Comparison of ENCODE assay signal across 15 cellular contexts in the genomic region with DNA sequence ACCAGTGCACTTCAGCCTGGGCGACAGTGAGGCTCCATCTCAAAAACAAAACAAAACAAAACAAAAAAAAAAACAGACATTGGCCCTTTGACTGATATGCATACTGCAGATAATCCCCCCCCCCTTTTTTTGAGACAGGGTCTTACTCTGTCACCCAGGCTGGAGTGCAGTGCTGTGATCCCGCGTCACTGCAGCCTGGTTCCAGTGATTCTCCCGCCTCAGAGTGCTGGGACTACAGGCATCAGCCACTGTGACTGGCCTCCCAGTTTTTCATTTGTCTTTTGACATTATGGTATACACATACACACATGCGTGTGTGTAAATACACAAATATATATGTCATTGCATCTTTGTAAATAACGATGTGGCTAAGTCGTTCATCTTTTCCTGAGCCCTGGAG.
DNase-seq lines count a peak whose midpoint lies in the region; ATAC-seq and TF ChIP-seq lines count a peak whose summit lies in the region.
"Had no signal": no experiment of that assay in that cellular context is flagged by ENCODE, and none has a peak within 500 bp of the region (broad histone marks: within the 10 kb centered on the region; RNA-seq: fewer than 3 reads in every experiment).

No MANE protein-coding gene starts in this region.

- peak overlapping the region in 2 of 3 donors; percentile 49 to 56 for H3K27ac Mint-ChIP-seq in CD4-positive, CD25-positive, alpha-beta regulatory T cell
- H3K27ac Mint-ChIP-seq in GM23338, result peak overlapping the region; percentile 67
- H3K27ac Mint-ChIP-seq: CD8-positive, alpha-beta T cell; IgD-negative memory B cell had no signal

- no peaks in the 10 kb centered on the region for H3K9me2 ChIP-seq in GM23338 (ENCODE audit: insufficient read depth)

- no peak for DNase-seq in CD4-positive, CD25-positive, alpha-beta regulatory T cell
- DNase-seq in GM23338 (ENCODE audit: low spot score), result no peak
- DNase-seq in dorsolateral prefrontal cortex, result no peak
- peak; percentile 54 for DNase-seq in posterior vena cava (ENCODE audit: low spot score)
- no peak for DNase-seq in NCI-H69 (lab: John Stamatoyannopoulos, UW)
- DNase-seq in DMS114 treated with DMSO at 0.1 percent for 48 hours (lab: John Stamatoyannopoulos, UW; ENCODE audit: unreplicated experiment), result no peak
- DNase-seq: ACHN; CD8-positive, alpha-beta T cell; DMS 273 treated with DMSO at 0.1 percent for 48 hours; KBM-7 had no signal

- H3K4me3 ChIP-seq in CD4-positive, CD25-positive, alpha-beta regulatory T cell (ENCODE audit: low read depth, low read length), result no peak overlapping the region
- H3K4me3 ChIP-seq in GM23338 (no peak overlapping the region), dorsolateral prefrontal cortex (no peak overlapping the region)
- H3K4me3 ChIP-seq: HAP-1 had no signal

- H2AFZ ChIP-seq in GM23338, result no peak overlapping the region

- intact Hi-C loops in dorsolateral prefrontal cortex (cut with DNase I), result no loop called here
- intact Hi-C loops in posterior vena cava (cut with DNase I), result no loop called here

- no peak for ATAC-seq in CD4-positive, CD25-positive, alpha-beta regulatory T cell (ENCODE audit: low read depth in 2 of 2)
- no peak for ATAC-seq in GM23338
- no peak for ATAC-seq in GM21367 (IDR thresholded peaks at IDR 0.05; ENCODE audit: unreplicated experiment)
- ATAC-seq: CD8-positive, alpha-beta T cell; HepG2 had no signal

- TF ChIP-seq CTCF in GM23338 (conservative IDR thresholded peaks at IDR 0.05; ENCODE audit: low read depth in 2 of 2) (no peak), dorsolateral prefrontal cortex (IDR thresholded peaks at IDR 0.05 in 54 of 56, conservative IDR thresholded peaks at IDR 0.05 in 2 of 56; ENCODE audit: low read depth in 1 of 56, partially characterized antibody in 56 of 56) (no peak)

- 0 out of 2 replicates have a peak, but pooled peaks cover 4% of the 10 kb centered on the region for H4K20me1 ChIP-seq in GM23338 (replicated peaks; ENCODE audit: insufficient read depth)

- H3K9me3 Mint-ChIP-seq in CD4-positive, CD25-positive, alpha-beta regulatory T cell, result no peaks in the 10 kb centered on the region
- H3K9me3 Mint-ChIP-seq in GM23338, result no peaks in the 10 kb centered on the region
- H3K9me3 Mint-ChIP-seq: CD14-positive monocyte; CD8-positive, alpha-beta T cell; IgD-negative memory B cell had no signal

- no peaks in the 10 kb centered on the region for H3K27me3 Mint-ChIP-seq in CD4-positive, CD25-positive, alpha-beta regulatory T cell
- H3K27me3 Mint-ChIP-seq in GM23338 (ENCODE audit: insufficient read depth, low read depth, poor library complexity), result peaks cover 9% of the 10 kb centered on the region
- H3K27me3 Mint-ChIP-seq: IgD-negative memory B cell had no signal

- no peak overlapping the region for H3K4me2 ChIP-seq in GM23338

- H3F3A ChIP-seq in GM23338 (replicated peaks; ENCODE audit: low read depth), result no peaks in the 10 kb centered on the region

- no peaks in the 10 kb centered on the region for H3K9me3 ChIP-seq in CD4-positive, CD25-positive, alpha-beta regulatory T cell (ENCODE audit: control insufficient read depth in 2 of 2, low read length in 2 of 2)
- H3K9me3 ChIP-seq: HAP-1 had no signal

- peaks cover 11 to 26% (median 22%) of the 10 kb centered on the region in 4 donors for H3K4me1 Mint-ChIP-seq in CD4-positive, CD25-positive, alpha-beta regulatory T cell
- H3K4me1 Mint-ChIP-seq in GM23338, result peaks cover 25% of the 10 kb centered on the region

- H3K4me3 Mint-ChIP-seq in CD4-positive, CD25-positive, alpha-beta regulatory T cell, result no peak overlapping the region
- no peak overlapping the region for H3K4me3 Mint-ChIP-seq in GM23338
- H3K4me3 Mint-ChIP-seq: CD14-positive monocyte; CD8-positive, alpha-beta T cell; IgD-negative memory B cell had no signal

- H3K36me3 ChIP-seq in CD4-positive, CD25-positive, alpha-beta regulatory T cell (ENCODE audit: control insufficient read depth, insufficient read depth, low read length), result no peaks in the 10 kb centered on the region
- H3K36me3 ChIP-seq in GM23338 (ENCODE audit: insufficient read depth), result no peaks in the 10 kb centered on the region
- H3K36me3 ChIP-seq: HAP-1 had no signal

- peaks cover 12% of the 10 kb centered on the region for H3K36me3 Mint-ChIP-seq in CD4-positive, CD25-positive, alpha-beta regulatory T cell
- H3K36me3 Mint-ChIP-seq in GM23338 (ENCODE audit: low read depth), result no peaks in the 10 kb centered on the region; the same call in 2 of the 3 replicates
- H3K36me3 Mint-ChIP-seq: CD8-positive, alpha-beta T cell had no signal

- peaks cover 68% of the 10 kb centered on the region for H3K79me2 ChIP-seq in GM23338 (replicated peaks; ENCODE audit: insufficient read depth)

- H3K27me3 ChIP-seq in CD4-positive, CD25-positive, alpha-beta regulatory T cell (ENCODE audit: control insufficient read depth, insufficient read depth, low read length), result no peaks in the 10 kb centered on the region
- H3K27me3 ChIP-seq in GM23338 (ENCODE audit: insufficient read depth), result no peaks in the 10 kb centered on the region
- H3K27me3 ChIP-seq in dorsolateral prefrontal cortex, result no peaks in the 10 kb centered on the region

- no peak overlapping the region for H3K27ac ChIP-seq in CD4-positive, CD25-positive, alpha-beta regulatory T cell (ENCODE audit: insufficient read depth, low read length, poor library complexity, severe bottlenecking)
- H3K27ac ChIP-seq in GM23338 (ENCODE audit: low read depth), result no peak overlapping the region
- peak overlapping the region in 47 of 59 donors; percentile 15 to 100 (median 82) for H3K27ac ChIP-seq in dorsolateral prefrontal cortex

- H3K4me1 ChIP-seq in CD4-positive, CD25-positive, alpha-beta regulatory T cell (ENCODE audit: control insufficient read depth, insufficient read depth, low read length, poor library complexity, severe bottlenecking), result peaks cover 14% of the 10 kb centered on the region
- no peaks in the 10 kb centered on the region; the same call in 1 of the 2 replicates for H3K4me1 ChIP-seq in GM23338 (ENCODE audit: insufficient read depth)
- H3K4me1 ChIP-seq: HAP-1 had no signal

TF ChIP-seq in GM23338, 12 proteins besides CTCF, POLR2A, EP300 and RAD21 (continues in another document):
- TF ChIP-seq ZNF114 (CRISPR knock-in tag; IDR thresholded peaks at IDR 0.05) (no peak), POLR2AphosphoS5 (IDR thresholded peaks at IDR 0.05; ENCODE audit: low read depth) (no peak), NANOG (IDR thresholded peaks at IDR 0.05; ENCODE audit: borderline replicate concordance) (no peak), STAT1 (IDR thresholded peaks at IDR 0.05; ENCODE audit: unreplicated experiment) (no peak), CREB1 (CRISPR knock-in tag; IDR thresholded peaks at IDR 0.05; ENCODE audit: low read depth) (no peak), JUNB (IDR thresholded peaks at IDR 0.05; ENCODE audit: unreplicated experiment) (no peak), ZNF331 (CRISPR knock-in tag; IDR thresholded peaks at IDR 0.05; ENCODE audit: low read depth) (no peak)
- TF ChIP-seq, protein P1, sequence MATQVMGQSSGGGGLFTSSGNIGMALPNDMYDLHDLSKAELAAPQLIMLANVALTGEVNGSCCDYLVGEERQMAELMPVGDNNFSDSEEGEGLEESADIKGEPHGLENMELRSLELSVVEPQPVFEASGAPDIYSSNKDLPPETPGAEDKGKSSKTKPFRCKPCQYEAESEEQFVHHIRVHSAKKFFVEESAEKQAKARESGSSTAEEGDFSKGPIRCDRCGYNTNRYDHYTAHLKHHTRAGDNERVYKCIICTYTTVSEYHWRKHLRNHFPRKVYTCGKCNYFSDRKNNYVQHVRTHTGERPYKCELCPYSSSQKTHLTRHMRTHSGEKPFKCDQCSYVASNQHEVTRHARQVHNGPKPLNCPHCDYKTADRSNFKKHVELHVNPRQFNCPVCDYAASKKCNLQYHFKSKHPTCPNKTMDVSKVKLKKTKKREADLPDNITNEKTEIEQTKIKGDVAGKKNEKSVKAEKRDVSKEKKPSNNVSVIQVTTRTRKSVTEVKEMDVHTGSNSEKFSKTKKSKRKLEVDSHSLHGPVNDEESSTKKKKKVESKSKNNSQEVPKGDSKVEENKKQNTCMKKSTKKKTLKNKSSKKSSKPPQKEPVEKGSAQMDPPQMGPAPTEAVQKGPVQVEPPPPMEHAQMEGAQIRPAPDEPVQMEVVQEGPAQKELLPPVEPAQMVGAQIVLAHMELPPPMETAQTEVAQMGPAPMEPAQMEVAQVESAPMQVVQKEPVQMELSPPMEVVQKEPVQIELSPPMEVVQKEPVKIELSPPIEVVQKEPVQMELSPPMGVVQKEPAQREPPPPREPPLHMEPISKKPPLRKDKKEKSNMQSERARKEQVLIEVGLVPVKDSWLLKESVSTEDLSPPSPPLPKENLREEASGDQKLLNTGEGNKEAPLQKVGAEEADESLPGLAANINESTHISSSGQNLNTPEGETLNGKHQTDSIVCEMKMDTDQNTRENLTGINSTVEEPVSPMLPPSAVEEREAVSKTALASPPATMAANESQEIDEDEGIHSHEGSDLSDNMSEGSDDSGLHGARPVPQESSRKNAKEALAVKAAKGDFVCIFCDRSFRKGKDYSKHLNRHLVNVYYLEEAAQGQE (IDR thresholded peaks at IDR 0.05; ENCODE audit: unreplicated experiment), result no peak
- TF ChIP-seq, protein P2, sequence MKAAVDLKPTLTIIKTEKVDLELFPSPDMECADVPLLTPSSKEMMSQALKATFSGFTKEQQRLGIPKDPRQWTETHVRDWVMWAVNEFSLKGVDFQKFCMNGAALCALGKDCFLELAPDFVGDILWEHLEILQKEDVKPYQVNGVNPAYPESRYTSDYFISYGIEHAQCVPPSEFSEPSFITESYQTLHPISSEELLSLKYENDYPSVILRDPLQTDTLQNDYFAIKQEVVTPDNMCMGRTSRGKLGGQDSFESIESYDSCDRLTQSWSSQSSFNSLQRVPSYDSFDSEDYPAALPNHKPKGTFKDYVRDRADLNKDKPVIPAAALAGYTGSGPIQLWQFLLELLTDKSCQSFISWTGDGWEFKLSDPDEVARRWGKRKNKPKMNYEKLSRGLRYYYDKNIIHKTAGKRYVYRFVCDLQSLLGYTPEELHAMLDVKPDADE (IDR thresholded peaks at IDR 0.05), result no peak

Comparison
In these comparisons a context has a peak if more than half of its experiments do, and no peak if none do; other contexts are left out.
1. H3K27ac ChIP-seq: peak in dorsolateral prefrontal cortex (47 of 59); none in CD4-positive, CD25-positive, alpha-beta regulatory T cell (single experiment) and GM23338 (single experiment).